Comparison of ENCODE assay signal across 14 cellular contexts in the genomic region with DNA sequence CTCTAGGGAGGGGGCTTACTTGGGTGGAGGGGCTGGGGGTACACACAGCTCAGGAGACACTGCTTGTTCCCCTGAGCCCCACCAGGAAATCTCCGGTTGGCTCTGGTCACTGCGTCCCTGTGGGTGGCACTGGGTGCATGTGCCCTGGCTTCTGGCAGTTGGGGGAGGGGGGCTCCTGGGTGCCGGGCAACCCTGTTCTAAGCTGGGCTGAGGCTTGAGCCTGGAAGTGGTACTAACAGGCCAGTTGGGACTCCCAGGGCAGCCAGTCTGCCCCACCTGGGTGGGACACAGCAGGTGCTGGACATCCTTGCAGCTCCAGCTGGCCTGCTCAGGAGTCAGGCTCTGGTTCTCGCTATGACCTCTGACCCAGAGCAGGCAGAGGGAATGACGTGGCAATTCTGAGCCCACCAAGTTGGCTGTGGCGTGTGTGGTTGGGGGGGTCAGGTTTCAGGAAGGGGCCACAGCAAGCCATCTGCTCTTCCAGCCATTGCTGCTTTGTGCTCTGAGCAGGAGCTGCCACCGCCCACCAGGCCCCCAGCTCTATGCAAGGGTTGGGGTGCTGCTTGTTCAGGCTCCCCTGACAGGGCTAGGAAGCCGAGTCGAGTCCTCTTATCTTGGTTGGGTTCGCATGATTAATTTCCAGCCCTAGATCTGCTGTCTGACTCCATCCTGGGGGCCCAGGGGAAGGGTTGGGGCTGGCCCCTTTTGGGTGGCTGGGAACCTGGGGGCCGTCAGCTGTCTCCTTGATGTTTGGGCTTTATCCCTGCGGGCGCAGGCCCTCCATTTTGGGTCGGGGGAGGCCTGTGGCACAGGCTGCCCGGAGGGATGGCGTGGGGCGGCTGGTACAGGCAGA. TPM values are rescaled to one million over a fixed set of nuclear protein-coding genes. Genes with fewer than 3 reads are reported as not detected.
A peak's percentile ranks its signal among the peaks of the same experiment; 100 is the strongest.
DNase-seq lines count a peak whose midpoint lies in the region; ATAC-seq and TF ChIP-seq lines count a peak whose summit lies in the region.
"Had no signal": no experiment of that assay in that cellular context is flagged by ENCODE, and none has a peak within 500 bp of the region (broad histone marks: within the 10 kb centered on the region; RNA-seq: fewer than 3 reads in every experiment).

No MANE protein-coding gene starts in this region.

- H3K27ac Mint-ChIP-seq in activated CD8-positive, alpha-beta memory T cell treated with anti-CD3 and anti-CD28 coated beads, Interleukin-2, amount 10 ng/mL, durations not matched to agents 7 days and 5 days: peak overlapping the region; percentile 95
- peak overlapping the region; percentile 80 for H3K27ac Mint-ChIP-seq in activated naive CD8-positive, alpha-beta T cell treated with anti-CD3 and anti-CD28 coated beads for 36 hours
- no peak overlapping the region for H3K27ac Mint-ChIP-seq in stimulated activated memory B cell treated with anti-CD40 and anti-IgM and Interleukin-4, amounts not matched to agents 10 μg/mL and 1 μg/mL and 100 μg/mL, for 72 hours

- H3K27me3 ChIP-seq in spleen (replicated peaks in 1 of 7): peaks cover 0 to 53% (median 3%) of the 10 kb centered on the region in 7 donors

- no peaks in the 10 kb centered on the region for H3K9me3 Mint-ChIP-seq in activated CD8-positive, alpha-beta memory T cell treated with anti-CD3 and anti-CD28 coated beads, Interleukin-2, amount 10 ng/mL, durations not matched to agents 7 days and 5 days (ENCODE audit: low read depth)
- no peaks in the 10 kb centered on the region for H3K9me3 Mint-ChIP-seq in activated naive CD8-positive, alpha-beta T cell treated with anti-CD3 and anti-CD28 coated beads for 36 hours
- H3K9me3 Mint-ChIP-seq in stimulated activated memory B cell treated with anti-CD40 and anti-IgM and Interleukin-4, amounts not matched to agents 10 μg/mL and 1 μg/mL and 100 μg/mL, for 72 hours: no peaks in the 10 kb centered on the region
- H3K9me3 Mint-ChIP-seq: type B pancreatic cell had no signal

- no peak for TF ChIP-seq CTCF in spleen (IDR thresholded peaks at IDR 0.05 in 8 of 11, conservative IDR thresholded peaks at IDR 0.05 in 3 of 11)

- ATAC-seq in activated CD8-positive, alpha-beta memory T cell treated with anti-CD3 and anti-CD28 coated beads, Interleukin-2, amount 10 ng/mL, durations not matched to agents 7 days and 5 days: no peak
- no peak for ATAC-seq in stimulated activated memory B cell treated with anti-CD40 and anti-IgM and Interleukin-4, amounts not matched to agents 10 μg/mL and 1 μg/mL and 100 μg/mL, for 72 hours
- ATAC-seq: activated CD4-positive, CD25-positive, alpha-beta regulatory T cell treated with anti-CD3 and anti-CD28 coated beads, Interleukin-2, amount 50 U/mL, for 24 hours had no signal

- H3K36me3 Mint-ChIP-seq in activated CD8-positive, alpha-beta memory T cell treated with anti-CD3 and anti-CD28 coated beads, Interleukin-2, amount 10 ng/mL, durations not matched to agents 7 days and 5 days: peaks cover 3% of the 10 kb centered on the region
- peaks cover 13% of the 10 kb centered on the region for H3K36me3 Mint-ChIP-seq in activated naive CD8-positive, alpha-beta T cell treated with anti-CD3 and anti-CD28 coated beads for 36 hours
- H3K36me3 Mint-ChIP-seq in stimulated activated memory B cell treated with anti-CD40 and anti-IgM and Interleukin-4, amounts not matched to agents 10 μg/mL and 1 μg/mL and 100 μg/mL, for 72 hours: peaks cover 24% of the 10 kb centered on the region
- H3K36me3 Mint-ChIP-seq: type B pancreatic cell had no signal

- CTCF ChIA-PET in activated CD8-positive, alpha-beta memory T cell treated with anti-CD3 and anti-CD28 coated beads, Interleukin-2, amount 10 ng/mL, durations not matched to agents 7 days and 5 days (lab: Charles Lee): interaction anchor here (0.8 to 9.8 kb wide), 10 partner anchors 12 to 249 kb away, joined by 3 to 190 read pairs (median 6); partner anchors contain the start of genes LKAAEAR1, PRPF6, SAMD10 and TCEA2

- TF ChIP-seq POLR2A in spleen (IDR thresholded peaks at IDR 0.05): no peak

- peaks cover 23 to 84% (median 61%) of the 10 kb centered on the region in 6 donors for H3K4me1 ChIP-seq in spleen

- H3K4me1 Mint-ChIP-seq in activated CD8-positive, alpha-beta memory T cell treated with anti-CD3 and anti-CD28 coated beads, Interleukin-2, amount 10 ng/mL, durations not matched to agents 7 days and 5 days: peaks cover 77% of the 10 kb centered on the region
- peaks cover 53% of the 10 kb centered on the region for H3K4me1 Mint-ChIP-seq in activated naive CD8-positive, alpha-beta T cell treated with anti-CD3 and anti-CD28 coated beads for 36 hours
- peaks cover 31% of the 10 kb centered on the region for H3K4me1 Mint-ChIP-seq in stimulated activated memory B cell treated with anti-CD40 and anti-IgM and Interleukin-4, amounts not matched to agents 10 μg/mL and 1 μg/mL and 100 μg/mL, for 72 hours

- peak overlapping the region; percentile 71 for H3K4me3 Mint-ChIP-seq in activated CD8-positive, alpha-beta memory T cell treated with anti-CD3 and anti-CD28 coated beads, Interleukin-2, amount 10 ng/mL, durations not matched to agents 7 days and 5 days
- no peak overlapping the region for H3K4me3 Mint-ChIP-seq in activated naive CD8-positive, alpha-beta T cell treated with anti-CD3 and anti-CD28 coated beads for 36 hours
- no peak overlapping the region for H3K4me3 Mint-ChIP-seq in stimulated activated memory B cell treated with anti-CD40 and anti-IgM and Interleukin-4, amounts not matched to agents 10 μg/mL and 1 μg/mL and 100 μg/mL, for 72 hours

- peak; percentile 79 for DNase-seq in activated CD8-positive, alpha-beta memory T cell treated with anti-CD3 and anti-CD28 coated beads, Interleukin-2, amount 10 ng/mL, durations not matched to agents 7 days and 5 days
- DNase-seq in activated CD8-positive, alpha-beta memory T cell treated with anti-CD3 and anti-CD28 coated beads, Interleukin-2, amount 50 U/mL, for 4 hours: no peak
- DNase-seq in MV-4-11 (lab: John Stamatoyannopoulos, UW) (peak; percentile 7), spleen (peak; percentile 73), NCI-H1048 (lab: John Stamatoyannopoulos, UW) (no peak), anterior cingulate cortex (lab: John Stamatoyannopoulos, UW) (no peak)
- no peak for DNase-seq in activated naive CD8-positive, alpha-beta T cell treated with anti-CD3 and anti-CD28 coated beads for 36 hours
- DNase-seq: DMS153, mammary epithelial cell had no signal

- H3K9me3 ChIP-seq in spleen: no peaks in the 10 kb centered on the region

- H3K27me3 Mint-ChIP-seq in activated CD8-positive, alpha-beta memory T cell treated with anti-CD3 and anti-CD28 coated beads, Interleukin-2, amount 10 ng/mL, durations not matched to agents 7 days and 5 days: peaks cover 2% of the 10 kb centered on the region
- H3K27me3 Mint-ChIP-seq in activated naive CD8-positive, alpha-beta T cell treated with anti-CD3 and anti-CD28 coated beads for 36 hours: peaks cover 3% of the 10 kb centered on the region
- peaks cover 10% of the 10 kb centered on the region for H3K27me3 Mint-ChIP-seq in stimulated activated memory B cell treated with anti-CD40 and anti-IgM and Interleukin-4, amounts not matched to agents 10 μg/mL and 1 μg/mL and 100 μg/mL, for 72 hours

- intact Hi-C loops in spleen (cut with DNase I; ENCODE audit: low total_unique reads): loop anchor here (10.0 kb wide), 1 partner anchor 52 kb away; the partner anchor contains the start of gene PRPF6

- 59 to 70% (median 65%) methylated on average over 13 to 17 of the region's 17 CpGs for WGBS in spleen, 5 donors

- H3K36me3 ChIP-seq in spleen: peaks cover 0 to 42% (median 32%) of the 10 kb centered on the region in 6 donors

- H3K4me3 ChIP-seq in spleen: no peak overlapping the region
- H3K4me3 ChIP-seq: coronary artery had no signal

- H3K27ac ChIP-seq in spleen: peak overlapping the region in 3 of 8 donors; percentile 43 to 71 (median 50)
- H3K27ac ChIP-seq: coronary artery had no signal

RNA-seq across cellular contexts. Expression of gene C20orf204, which starts 0.6 kb away (rescaled TPM):
- 10 to 100 TPM; 17.5 to 19.0 TPM for total RNA-seq in activated CD8-positive, alpha-beta memory T cell treated with anti-CD3 and anti-CD28 coated beads, Interleukin-2, amount 10 ng/mL, durations not matched to agents 7 days and 5 days
- 1 to 10 TPM; 2.1 to 2.5 TPM for total RNA-seq in activated naive CD8-positive, alpha-beta T cell treated with anti-CD3 and anti-CD28 coated beads for 36 hours
- 1 to 10 TPM in 5 of 7 donors, under 1 TPM in 2; 0.85 to 3.4 (median 2.0) TPM for total RNA-seq in spleen
- polyA plus RNA-seq in spleen: 1 to 10 TPM; 1.5 to 3.9 (median 1.9) TPM

RNA-seq across cellular contexts. Expression of gene SOX18, which starts 12.9 kb away (rescaled TPM):
- total RNA-seq in activated CD8-positive, alpha-beta memory T cell treated with anti-CD3 and anti-CD28 coated beads, Interleukin-2, amount 10 ng/mL, durations not matched to agents 7 days and 5 days: 1 to 10 TPM in 1 of 2 experiments, under 1 TPM in 1; 0.20 to 1.8 TPM
- total RNA-seq in activated naive CD8-positive, alpha-beta T cell treated with anti-CD3 and anti-CD28 coated beads for 36 hours: not detected
- 10 to 100 TPM; 12.1 to 63.1 (median 42.0) TPM for total RNA-seq in spleen
- 10 to 100 TPM in 2 of 3 donors, 1 to 10 TPM in 1; 7.3 to 25.5 (median 22.3) TPM for polyA plus RNA-seq in spleen
- total RNA-seq: M059J had no signal
- polyA plus RNA-seq: mammary epithelial cell had no signal

RNA-seq across cellular contexts. Expression of gene TCEA2, which starts 26.4 kb away (rescaled TPM):
- total RNA-seq in activated CD8-positive, alpha-beta memory T cell treated with anti-CD3 and anti-CD28 coated beads, Interleukin-2, amount 10 ng/mL, durations not matched to agents 7 days and 5 days: 10 to 100 TPM; 54.3 to 57.4 TPM
- 10 to 100 TPM; 37.8 to 38.6 TPM for total RNA-seq in activated naive CD8-positive, alpha-beta T cell treated with anti-CD3 and anti-CD28 coated beads for 36 hours
- total RNA-seq in spleen: 10 to 100 TPM; 18.6 to 60.8 (median 45.0) TPM
- polyA plus RNA-seq in spleen: 10 to 100 TPM; 35.9 to 47.5 (median 41.5) TPM

RNA-seq across cellular contexts. Expression of gene RGS19, which starts 42.7 kb away (rescaled TPM):
- total RNA-seq in activated CD8-positive, alpha-beta memory T cell treated with anti-CD3 and anti-CD28 coated beads, Interleukin-2, amount 10 ng/mL, durations not matched to agents 7 days and 5 days: 100 to 1,000 TPM in 1 of 2 experiments, 10 to 100 TPM in 1; 84.5 to 119 TPM
- 10 to 100 TPM; 26.4 to 31.8 TPM for total RNA-seq in activated naive CD8-positive, alpha-beta T cell treated with anti-CD3 and anti-CD28 coated beads for 36 hours
- total RNA-seq in spleen: 100 to 1,000 TPM in 4 of 7 donors, 10 to 100 TPM in 3; 91.6 to 186 (median 107) TPM
- polyA plus RNA-seq in spleen: 100 to 1,000 TPM in 1 of 3 donors, 10 to 100 TPM in 2; 80.4 to 125 (median 82.0) TPM

RNA-seq across cellular contexts. Expression of gene OPRL1, which starts 43.3 kb away (rescaled TPM):
- total RNA-seq in activated CD8-positive, alpha-beta memory T cell treated with anti-CD3 and anti-CD28 coated beads, Interleukin-2, amount 10 ng/mL, durations not matched to agents 7 days and 5 days: under 1 TPM; 0.75 to 0.99 TPM
- total RNA-seq in activated naive CD8-positive, alpha-beta T cell treated with anti-CD3 and anti-CD28 coated beads for 36 hours: under 1 TPM; 0.16 to 0.25 TPM
- total RNA-seq in spleen: 1 to 10 TPM; 3.7 to 7.9 (median 5.1) TPM
- polyA plus RNA-seq in spleen: 1 to 10 TPM; 1.9 to 4.9 (median 2.5) TPM

Comparison
In these comparisons a context has a peak if more than half of its experiments do, and no peak if none do; other contexts are left out.
1. DNase-seq: peak in activated CD8-positive, alpha-beta memory T cell treated with anti-CD3 and anti-CD28 coated beads, Interleukin-2, amount 10 ng/mL, durations not matched to agents 7 days and 5 days (single experiment), MV-4-11 (single experiment) and spleen (single experiment); none in activated CD8-positive, alpha-beta memory T cell treated with anti-CD3 and anti-CD28 coated beads, Interleukin-2, amount 50 U/mL, for 4 hours (single experiment), activated naive CD8-positive, alpha-beta T cell treated with anti-CD3 and anti-CD28 coated beads for 36 hours (single experiment), NCI-H1048 (single experiment) and anterior cingulate cortex (0 of 58).
2. RNA of gene C20orf204, which starts 0.6 kb away (total RNA-seq): 17.5 to 19.0 TPM in activated CD8-positive, alpha-beta memory T cell treated with anti-CD3 and anti-CD28 coated beads, Interleukin-2, amount 10 ng/mL, durations not matched to agents 7 days and 5 days; 2.1 to 2.5 TPM in activated naive CD8-positive, alpha-beta T cell treated with anti-CD3 and anti-CD28 coated beads for 36 hours and 0.85 to 3.4 TPM in spleen; every median in the first group is over 4 times any median in the second.
3. RNA of gene SOX18, which starts 12.9 kb away (total RNA-seq): 12.1 to 63.1 TPM in spleen; 0.20 to 1.8 TPM in activated CD8-positive, alpha-beta memory T cell treated with anti-CD3 and anti-CD28 coated beads, Interleukin-2, amount 10 ng/mL, durations not matched to agents 7 days and 5 days and not detected in activated naive CD8-positive, alpha-beta T cell treated with anti-CD3 and anti-CD28 coated beads for 36 hours; every median in the first group is over 4 times any median in the second.